11 cellular contexts compared by ENCODE assay signal in genomic region chr3:51819709-51820406, GRCh38. TPM values are rescaled to one million over a fixed set of nuclear protein-coding genes. Genes with fewer than 3 reads are reported as not detected.
DNase-seq lines count a peak whose midpoint lies in the region; ATAC-seq and TF ChIP-seq lines count a peak whose summit lies in the region.
"Had no signal": no experiment of that assay in that cellular context is flagged by ENCODE, and none has a peak within 500 bp of the region (broad histone marks: within the 10 kb centered on the region; RNA-seq: fewer than 3 reads in every experiment).

No MANE protein-coding gene starts in this region.

- H3K27ac ChIP-seq in adrenal gland = no peak overlapping the region
- H3K27ac ChIP-seq: heart left ventricle had no signal

- H3K4me1 Mint-ChIP-seq in effector memory CD8-positive, alpha-beta T cell (ENCODE audit: low read depth in 2 of 2) = peaks cover 17 to 19% of the 10 kb centered on the region in 2 donors
- peaks cover 31% of the 10 kb centered on the region for H3K4me1 Mint-ChIP-seq in activated CD8-positive, alpha-beta memory T cell treated with anti-CD3 and anti-CD28 coated beads, Interleukin-2, amount 10 ng/mL, durations not matched to agents 7 days and 5 days

- H3K9me3 Mint-ChIP-seq in effector memory CD8-positive, alpha-beta T cell = no peaks in the 10 kb centered on the region
- peaks cover 4% of the 10 kb centered on the region for H3K9me3 Mint-ChIP-seq in activated CD8-positive, alpha-beta memory T cell treated with anti-CD3 and anti-CD28 coated beads, Interleukin-2, amount 10 ng/mL, durations not matched to agents 7 days and 5 days (ENCODE audit: low read depth)

- H3K27me3 ChIP-seq in NT2/D1 (ENCODE audit: insufficient read depth, insufficient read length) (no peaks in the 10 kb centered on the region), adrenal gland (peaks cover 7% of the 10 kb centered on the region)

- no peak for TF ChIP-seq POLR2A in erythroblast (IDR thresholded peaks at IDR 0.05; ENCODE audit: low read length)
- TF ChIP-seq POLR2A in adrenal gland (IDR thresholded peaks at IDR 0.05) = no peak

- H3K9me3 ChIP-seq in NT2/D1 (ENCODE audit: insufficient read depth, low read length) = peaks cover 8% of the 10 kb centered on the region; the same call in 1 of the 2 replicates
- no peaks in the 10 kb centered on the region for H3K9me3 ChIP-seq in adrenal gland (replicated peaks in 1 of 3)
- H3K9me3 ChIP-seq: heart left ventricle had no signal

- H3K4me3 Mint-ChIP-seq in effector memory CD8-positive, alpha-beta T cell = no peak overlapping the region
- no peak overlapping the region for H3K4me3 Mint-ChIP-seq in activated CD8-positive, alpha-beta memory T cell treated with anti-CD3 and anti-CD28 coated beads, Interleukin-2, amount 10 ng/mL, durations not matched to agents 7 days and 5 days

- H3K27me3 Mint-ChIP-seq in effector memory CD8-positive, alpha-beta T cell = peaks cover 32 to 55% of the 10 kb centered on the region in 2 donors
- H3K27me3 Mint-ChIP-seq in activated CD8-positive, alpha-beta memory T cell treated with anti-CD3 and anti-CD28 coated beads, Interleukin-2, amount 10 ng/mL, durations not matched to agents 7 days and 5 days = peaks cover 46% of the 10 kb centered on the region

- TF ChIP-seq CTCF in AG09309 (IDR thresholded peaks at IDR 0.05; ENCODE audit: control insufficient read depth, insufficient read depth, low read depth, low read length, missing control alignments) (peak; percentile 10), GM12864 (IDR thresholded peaks at IDR 0.05; ENCODE audit: low read depth, low read length, missing control alignments) (peak; percentile 68), adrenal gland (IDR thresholded peaks at IDR 0.05) (no peak)

- H3K9ac ChIP-seq in NT2/D1 (ENCODE audit: insufficient read length, low read depth) = no peak overlapping the region

- 43 to 55% (median 46%) methylated on average over 7 to 12 of the region's 12 CpGs for WGBS in adrenal gland, 4 donors

- DNase-seq in AG09309 (ENCODE audit: low read depth) (no peak), GM12864 (ENCODE audit: low read depth) (no peak), NT2/D1 (ENCODE audit: low read depth, low spot score) (peak; percentile 56), erythroblast (lab: John Stamatoyannopoulos, UW) (peak; percentile 37 to 46), adrenal gland (no peak)
- DNase-seq in effector memory CD8-positive, alpha-beta T cell = no peak
- DNase-seq in activated CD8-positive, alpha-beta memory T cell treated with anti-CD3 and anti-CD28 coated beads, Interleukin-2, amount 10 ng/mL, durations not matched to agents 7 days and 5 days = no peak
- DNase-seq: NCI-H226 had no signal

- H3K4me1 ChIP-seq in NT2/D1 (ENCODE audit: insufficient read depth, insufficient read length) (no peaks in the 10 kb centered on the region), adrenal gland (replicated peaks in 1 of 2) (no peaks in the 10 kb centered on the region)
- H3K4me1 ChIP-seq: heart left ventricle had no signal

- intact Hi-C loops in adrenal gland (cut with DNase I) = no loop called here

- no peaks in the 10 kb centered on the region for H3K36me3 Mint-ChIP-seq in effector memory CD8-positive, alpha-beta T cell (ENCODE audit: insufficient read depth)
- peaks cover 3% of the 10 kb centered on the region for H3K36me3 Mint-ChIP-seq in activated CD8-positive, alpha-beta memory T cell treated with anti-CD3 and anti-CD28 coated beads, Interleukin-2, amount 10 ng/mL, durations not matched to agents 7 days and 5 days

- CTCF ChIA-PET in activated CD8-positive, alpha-beta memory T cell treated with anti-CD3 and anti-CD28 coated beads, Interleukin-2, amount 10 ng/mL, durations not matched to agents 7 days and 5 days (lab: Charles Lee) = interaction anchor here (0.6 to 0.7 kb wide), 2 partner anchors 20 to 27 kb away, joined by 3 read pairs; no protein-coding TSS in a partner anchor

- H3K4me3 ChIP-seq in AG09309 (ENCODE audit: control insufficient read depth, low read depth, low read length) = no peak overlapping the region
- no peak overlapping the region for H3K4me3 ChIP-seq in GM12864 (ENCODE audit: low read depth, low read length)
- no peak overlapping the region for H3K4me3 ChIP-seq in NT2/D1 (ENCODE audit: insufficient read length, low read depth)
- H3K4me3 ChIP-seq in adrenal gland = no peak overlapping the region
- H3K4me3 ChIP-seq: heart left ventricle had no signal

- no peak overlapping the region for H3K27ac Mint-ChIP-seq in effector memory CD8-positive, alpha-beta T cell
- H3K27ac Mint-ChIP-seq in activated CD8-positive, alpha-beta memory T cell treated with anti-CD3 and anti-CD28 coated beads, Interleukin-2, amount 10 ng/mL, durations not matched to agents 7 days and 5 days = no peak overlapping the region

- H3K36me3 ChIP-seq in NT2/D1 (ENCODE audit: insufficient read depth, insufficient read length, low read length) = no peaks in the 10 kb centered on the region
- H3K36me3 ChIP-seq in adrenal gland (replicated peaks in 1 of 2) = no peaks in the 10 kb centered on the region
- H3K36me3 ChIP-seq: heart left ventricle had no signal

- no peak for ATAC-seq in effector memory CD8-positive, alpha-beta T cell (replicated peaks)
- no peak for ATAC-seq in HG03354 (IDR thresholded peaks at IDR 0.05; ENCODE audit: poor library complexity, severe bottlenecking, unreplicated experiment)
- no peak for ATAC-seq in activated CD8-positive, alpha-beta memory T cell treated with anti-CD3 and anti-CD28 coated beads, Interleukin-2, amount 10 ng/mL, durations not matched to agents 7 days and 5 days
- ATAC-seq: heart left ventricle had no signal

RNA-seq across cellular contexts. Expression of gene IQCF6, which starts 40.8 kb away (rescaled TPM):
- not detected for total RNA-seq in adrenal gland
- polyA plus RNA-seq in adrenal gland = not detected
- total RNA-seq in activated CD8-positive, alpha-beta memory T cell treated with anti-CD3 and anti-CD28 coated beads, Interleukin-2, amount 10 ng/mL, durations not matched to agents 7 days and 5 days = not detected
- total RNA-seq: heart left ventricle had no signal
- polyA plus RNA-seq: heart left ventricle, neural cell had no signal

RNA-seq across cellular contexts. Expression of gene IQCF2, which starts 41.6 kb away (rescaled TPM):
- total RNA-seq in adrenal gland = not detected
- not detected for polyA plus RNA-seq in adrenal gland
- not detected for total RNA-seq in activated CD8-positive, alpha-beta memory T cell treated with anti-CD3 and anti-CD28 coated beads, Interleukin-2, amount 10 ng/mL, durations not matched to agents 7 days and 5 days
- total RNA-seq: heart left ventricle had no signal
- polyA plus RNA-seq: heart left ventricle, neural cell had no signal

RNA-seq across cellular contexts. Expression of gene IQCF5, which starts 55.5 kb away (rescaled TPM):
- not detected for total RNA-seq in adrenal gland
- polyA plus RNA-seq in adrenal gland = not detected
- not detected for total RNA-seq in activated CD8-positive, alpha-beta memory T cell treated with anti-CD3 and anti-CD28 coated beads, Interleukin-2, amount 10 ng/mL, durations not matched to agents 7 days and 5 days
- total RNA-seq: heart left ventricle had no signal
- polyA plus RNA-seq: heart left ventricle, neural cell had no signal

Comparison
In these comparisons a context has a peak if more than half of its experiments do, and no peak if none do; other contexts are left out.
1. DNase-seq: peak in NT2/D1 (single experiment) and erythroblast (2 of 2); none in AG09309 (single experiment), GM12864 (single experiment), effector memory CD8-positive, alpha-beta T cell (0 of 3), adrenal gland (0 of 7) and activated CD8-positive, alpha-beta memory T cell treated with anti-CD3 and anti-CD28 coated beads, Interleukin-2, amount 10 ng/mL, durations not matched to agents 7 days and 5 days (single experiment).
2. CTCF ChIP-seq: peak in AG09309 (single experiment) and GM12864 (single experiment); none in adrenal gland (0 of 6).